ENCODE assay signal across 8 cellular contexts in the genomic region with DNA sequence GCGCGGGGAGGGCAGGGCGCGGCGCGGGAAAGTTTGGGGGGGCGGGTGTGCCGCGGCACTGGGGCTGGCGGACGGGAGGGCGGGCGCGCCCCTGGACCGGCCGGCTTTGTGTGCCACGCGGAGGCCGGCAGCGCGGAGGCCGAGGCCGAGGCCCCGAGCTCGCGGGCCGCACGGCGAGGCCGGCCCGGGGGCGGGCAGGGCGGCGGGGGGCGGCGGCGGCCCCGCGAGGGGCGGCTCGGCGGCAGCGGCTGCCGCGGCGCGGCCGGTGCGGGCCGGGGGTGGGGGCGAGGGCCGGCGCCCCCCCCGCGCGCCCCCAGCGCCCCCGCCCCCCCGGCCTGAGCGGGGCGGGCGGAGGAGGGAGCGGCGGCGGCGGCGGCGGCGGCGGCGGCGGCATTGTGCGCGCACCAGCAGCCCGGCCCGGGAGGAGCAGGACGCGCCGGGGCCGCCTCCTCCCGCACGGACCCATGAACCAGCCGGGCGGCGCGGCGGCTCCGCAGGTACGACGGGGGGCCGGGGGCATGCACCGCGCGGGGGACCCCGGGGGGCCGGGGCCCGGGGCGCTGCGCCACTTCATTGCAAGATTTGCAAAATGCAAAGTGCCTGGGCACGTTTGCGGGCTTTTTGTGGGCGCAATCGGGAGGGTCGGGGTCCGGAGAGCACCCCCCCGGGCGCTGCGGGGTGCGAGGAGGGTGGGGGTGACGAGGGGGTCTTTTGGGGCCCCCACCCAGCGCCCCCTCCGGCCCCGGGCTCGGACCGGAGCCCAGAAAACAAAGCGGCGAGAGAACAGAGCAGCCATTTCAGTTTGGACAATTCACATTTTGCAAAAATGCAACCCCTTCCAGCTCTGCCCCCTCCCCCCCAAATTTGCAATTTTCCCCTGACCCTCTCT. TPM values are rescaled to one million over a fixed set of nuclear protein-coding genes. Genes with fewer than 3 reads are reported as not detected.
DNase-seq lines count a peak whose midpoint lies in the region; ATAC-seq, FAIRE-seq and TF ChIP-seq lines count a peak whose summit lies in the region.

A gene with protein sequence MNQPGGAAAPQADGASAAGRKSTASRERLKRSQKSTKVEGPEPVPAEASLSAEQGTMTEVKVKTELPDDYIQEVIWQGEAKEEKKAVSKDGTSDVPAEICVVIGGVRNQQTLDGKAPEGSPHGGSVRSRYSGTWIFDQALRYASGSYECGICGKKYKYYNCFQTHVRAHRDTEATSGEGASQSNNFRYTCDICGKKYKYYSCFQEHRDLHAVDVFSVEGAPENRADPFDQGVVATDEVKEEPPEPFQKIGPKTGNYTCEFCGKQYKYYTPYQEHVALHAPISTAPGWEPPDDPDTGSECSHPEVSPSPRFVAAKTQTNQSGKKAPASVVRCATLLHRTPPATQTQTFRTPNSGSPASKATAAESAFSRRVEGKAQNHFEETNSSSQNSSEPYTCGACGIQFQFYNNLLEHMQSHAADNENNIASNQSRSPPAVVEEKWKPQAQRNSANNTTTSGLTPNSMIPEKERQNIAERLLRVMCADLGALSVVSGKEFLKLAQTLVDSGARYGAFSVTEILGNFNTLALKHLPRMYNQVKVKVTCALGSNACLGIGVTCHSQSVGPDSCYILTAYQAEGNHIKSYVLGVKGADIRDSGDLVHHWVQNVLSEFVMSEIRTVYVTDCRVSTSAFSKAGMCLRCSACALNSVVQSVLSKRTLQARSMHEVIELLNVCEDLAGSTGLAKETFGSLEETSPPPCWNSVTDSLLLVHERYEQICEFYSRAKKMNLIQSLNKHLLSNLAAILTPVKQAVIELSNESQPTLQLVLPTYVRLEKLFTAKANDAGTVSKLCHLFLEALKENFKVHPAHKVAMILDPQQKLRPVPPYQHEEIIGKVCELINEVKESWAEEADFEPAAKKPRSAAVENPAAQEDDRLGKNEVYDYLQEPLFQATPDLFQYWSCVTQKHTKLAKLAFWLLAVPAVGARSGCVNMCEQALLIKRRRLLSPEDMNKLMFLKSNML (plus strand): TSS at position 393 of the 889 bp plus-strand sequence. CDS start 72 bp downstream, at position 465.

- peak within 1 kb of the TSS; percentile 77 for H3K27ac ChIP-seq in RWPE1
- H3K27ac ChIP-seq in kidney (ENCODE audit: low read depth in 2 of 2, low read length in 2 of 2), result peak within 1 kb of the TSS; percentile 51 to 60

- H3K27ac Mint-ChIP-seq in Calu3 (ENCODE audit: unreplicated experiment), result peak within 1 kb of the TSS; percentile 96
- peak within 1 kb of the TSS; percentile 60 for H3K27ac Mint-ChIP-seq in central memory CD8-positive, alpha-beta T cell (ENCODE audit: low read depth)

- peaks cover 5% of the 10 kb centered on the region for H3K27me3 Mint-ChIP-seq in Calu3 (ENCODE audit: unreplicated experiment)
- peaks cover 36% of the 10 kb centered on the region for H3K27me3 Mint-ChIP-seq in central memory CD8-positive, alpha-beta T cell

- POLR2A ChIA-PET in RWPE1 (lab: Yijun Ruan, JAX; ENCODE audit: low non-redundant PET), result no interaction called here

- peaks cover 12% of the 10 kb centered on the region for H3K36me3 Mint-ChIP-seq in Calu3 (ENCODE audit: insufficient read depth, unreplicated experiment)
- peaks cover 4% of the 10 kb centered on the region for H3K36me3 Mint-ChIP-seq in central memory CD8-positive, alpha-beta T cell (ENCODE audit: insufficient read depth)

- BruUV-seq in Calu3 (replicated peaks; lab: Mats Ljungman, UMichigan), result no TSS peak

- peak within 1 kb of the TSS; percentile 72 to 76 for H3K4me3 ChIP-seq in kidney (ENCODE audit: low read length in 2 of 2)

- peak within 1 kb of the TSS; percentile 68 to 71 for H3K9ac ChIP-seq in kidney (ENCODE audit: low read length in 2 of 2)

- H3K9me3 Mint-ChIP-seq in Calu3 (ENCODE audit: low read depth, unreplicated experiment), result no peaks in the 10 kb centered on the region
- H3K9me3 Mint-ChIP-seq in central memory CD8-positive, alpha-beta T cell, result no peaks in the 10 kb centered on the region

- H3K4me1 Mint-ChIP-seq in Calu3 (ENCODE audit: low read depth, unreplicated experiment), result no peaks in the 10 kb centered on the region
- H3K4me1 Mint-ChIP-seq in central memory CD8-positive, alpha-beta T cell, result peaks cover 7% of the 10 kb centered on the region

- H3K4me3 Mint-ChIP-seq in Calu3 (ENCODE audit: low read depth, unreplicated experiment), result peak within 1 kb of the TSS; percentile 85
- H3K4me3 Mint-ChIP-seq in central memory CD8-positive, alpha-beta T cell, result peak within 1 kb of the TSS; percentile 93

- TF ChIP-seq CTCF in Calu3 (IDR thresholded peaks at IDR 0.05; ENCODE audit: unreplicated experiment) (no peak), RWPE1 (conservative IDR thresholded peaks at IDR 0.05; ENCODE audit: low read depth) (no peak), kidney (IDR thresholded peaks at IDR 0.05; ENCODE audit: borderline replicate concordance, extremely low read depth, insufficient read depth) (no peak)

- CTCF ChIA-PET in Calu3 (lab: Charles Lee) (no interaction called here), RWPE1 (lab: Yijun Ruan, JAX) (interaction anchor here (0.6 to 1.7 kb wide), 10 partner anchors 30 to 845 kb away, joined by 3 to 13 read pairs (median 5); no protein-coding TSS in a partner anchor)

- DNase-seq in Calu3, result peak; percentile 33
- DNase-seq in H54 (ENCODE audit: insufficient read length, low spot score), result peak; percentile 57
- peak; percentile 66 for DNase-seq in RWPE1 (ENCODE audit: low spot score)
- DNase-seq in central memory CD8-positive, alpha-beta T cell (ENCODE audit: low spot score in 2 of 2), result no peak
- peak; percentile 77 for DNase-seq in kidney
- DNase-seq in stimulated activated CD4-positive, alpha-beta T cell treated with anti-CD3 and anti-CD28 coated beads, Interleukin-4, amount 100 ng/mL, for 1 hour, result peak; percentile 19
- DNase-seq in AML-193 (lab: John Stamatoyannopoulos, UW), result no peak

- peak; percentile 60 for ATAC-seq in central memory CD8-positive, alpha-beta T cell (replicated peaks; ENCODE audit: extremely low read depth, poor library complexity, severe bottlenecking)
- no peak for ATAC-seq in GM19463 (IDR thresholded peaks at IDR 0.05; ENCODE audit: unreplicated experiment)

- intact Hi-C loops in Calu3 (cut with micrococcal nuclease; ENCODE audit: unreplicated experiment), result loop anchor here (2.0 to 5.0 kb wide), 2 partner anchors 69 to 86 kb away; no protein-coding TSS in a partner anchor
- intact Hi-C loops in kidney (cut with DNase I), result loop anchor here (10.0 kb wide), 1 partner anchor 119 kb away; no protein-coding TSS in a partner anchor

- FAIRE-seq in H54 (lab: Jason Lieb, UNC), result no peak
- FAIRE-seq in kidney (lab: Jason Lieb, UNC), result no peak

- H3K36me3 ChIP-seq in kidney (ENCODE audit: control insufficient read depth in 1 of 2, insufficient read depth in 2 of 2, low read length in 2 of 2), result no peaks in the 10 kb centered on the region

- 0 out of 2 replicates have a peak, but pooled peaks have one; percentile 16 for TF ChIP-seq POLR2A in H54 (IDR thresholded peaks at IDR 0.05; ENCODE audit: low read depth, low read length)

- H3K9me3 ChIP-seq in kidney (ENCODE audit: control insufficient read depth in 1 of 2, low read length in 2 of 2), result no peaks in the 10 kb centered on the region

- H3K4me1 ChIP-seq in kidney (ENCODE audit: control insufficient read depth in 1 of 2, insufficient read depth in 1 of 2, low read depth in 1 of 2, low read length in 2 of 2), result peaks cover 0 to 2% of the 10 kb centered on the region in 2 donors

RNA-seq across cellular contexts. Expression of the gene that starts here (rescaled TPM):
- total RNA-seq in Calu3 (2022), result 18.0 and 20.3 TPM in 2 replicates
- total RNA-seq in kidney, result 31.9 TPM
- polyA plus RNA-seq in kidney (ENCODE audit: insufficient read depth, low read depth, low replicate concordance), result 5.6 TPM

Comparison
In these comparisons a context has a peak if more than half of its experiments do, and no peak if none do; other contexts are left out.
1. DNase-seq: peak in Calu3 (single experiment), H54 (single experiment), RWPE1 (single experiment), kidney (single experiment) and stimulated activated CD4-positive, alpha-beta T cell treated with anti-CD3 and anti-CD28 coated beads, Interleukin-4, amount 100 ng/mL, for 1 hour (single experiment); none in central memory CD8-positive, alpha-beta T cell (0 of 2) and AML-193 (0 of 2).